ENCODE assay signal across 10 cellular contexts in the genomic region with DNA sequence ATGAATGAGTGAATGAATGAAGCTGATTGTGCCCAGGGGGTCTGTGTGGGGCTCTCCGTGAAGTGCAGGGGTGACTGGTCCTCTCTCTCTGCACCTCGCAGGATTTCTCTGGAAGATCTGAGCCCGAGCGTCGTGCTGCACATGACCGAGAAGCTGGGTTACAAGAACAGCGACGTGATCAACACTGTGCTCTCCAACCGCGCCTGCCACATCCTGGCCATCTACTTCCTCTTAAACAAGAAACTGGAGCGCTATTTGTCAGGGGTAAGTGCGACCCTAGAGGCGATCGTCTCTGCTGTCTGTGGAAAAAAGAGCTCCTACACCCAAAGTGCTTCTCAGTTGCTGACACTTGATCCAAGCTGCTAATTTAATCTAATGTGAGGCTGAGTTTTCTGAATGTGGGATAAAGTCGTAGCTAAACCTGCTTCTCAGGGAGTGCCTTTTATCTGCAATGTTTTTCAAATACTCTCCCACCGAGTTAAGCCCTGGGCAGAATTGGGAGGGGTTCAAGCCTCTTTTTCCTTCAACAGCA.
DNase-seq lines count a peak whose midpoint lies in the region; ATAC-seq and TF ChIP-seq lines count a peak whose summit lies in the region.
"Had no signal": no experiment of that assay in that cellular context is flagged by ENCODE, and none has a peak within 500 bp of the region (broad histone marks: within the 10 kb centered on the region; RNA-seq: fewer than 3 reads in every experiment).

No MANE protein-coding gene starts in this region.

- H3K4me1 Mint-ChIP-seq in activated T-cell treated with anti-CD3 and anti-CD28 coated beads, Interleukin-2, amount 50 U/mL, for 72 hours (ENCODE audit: low read depth) = peaks cover 6% of the 10 kb centered on the region

- peak; percentile 62 to 90 for ATAC-seq in activated T-cell treated with anti-CD3 and anti-CD28 coated beads, Interleukin-2, amount 50 U/mL, for 72 hours (replicated peaks in 1 of 2)
- ATAC-seq in HG02840 (IDR thresholded peaks at IDR 0.05; ENCODE audit: low FRiP score, unreplicated experiment) = no peak

- H3K27me3 ChIP-seq in NT2/D1 (ENCODE audit: insufficient read depth, insufficient read length) = no peaks in the 10 kb centered on the region

- no peak for TF ChIP-seq CTCF in GM12865 (IDR thresholded peaks at IDR 0.05; ENCODE audit: insufficient read depth, low read depth, low read length, missing control alignments)

- H3K4me3 ChIP-seq in GM12865 (ENCODE audit: low read depth, low read length) = no peak overlapping the region
- H3K4me3 ChIP-seq in NT2/D1 (ENCODE audit: insufficient read length, low read depth) = no peak overlapping the region

- no peak overlapping the region for H3K9ac ChIP-seq in NT2/D1 (ENCODE audit: insufficient read length, low read depth)

- H3K9me3 ChIP-seq in NT2/D1 (ENCODE audit: insufficient read depth, low read length) = no peaks in the 10 kb centered on the region

- peak overlapping the region; percentile 31 for H3K27ac Mint-ChIP-seq in activated T-cell treated with anti-CD3 and anti-CD28 coated beads, Interleukin-2, amount 50 U/mL, for 72 hours

- H3K36me3 Mint-ChIP-seq in activated T-cell treated with anti-CD3 and anti-CD28 coated beads, Interleukin-2, amount 50 U/mL, for 72 hours (ENCODE audit: insufficient read depth in 2 of 2) = peaks cover 0 to 8% of the 10 kb centered on the region in 2 donors

- peaks cover 56% of the 10 kb centered on the region for H3K36me3 ChIP-seq in NT2/D1 (ENCODE audit: insufficient read depth, insufficient read length, low read length)

- peaks cover 6% of the 10 kb centered on the region for H3K4me1 ChIP-seq in NT2/D1 (ENCODE audit: insufficient read depth, insufficient read length)

- peaks cover 0 to 3% of the 10 kb centered on the region in 2 donors for H3K9me3 Mint-ChIP-seq in activated T-cell treated with anti-CD3 and anti-CD28 coated beads, Interleukin-2, amount 50 U/mL, for 72 hours

- DNase-seq in GM12865 (ENCODE audit: low read depth) (peak; percentile 23), NT2/D1 (ENCODE audit: low read depth, low spot score) (peak; percentile 28), pons (ENCODE audit: low spot score) (peak; percentile 65), GM19240 (ENCODE audit: insufficient read length, low spot score) (no peak), GOT3 (lab: John Stamatoyannopoulos, UW) (no peak), NCI-H1417 treated with DMSO at 0.1 percent for 48 hours (lab: John Stamatoyannopoulos, UW) (no peak)
- DNase-seq in activated T-cell treated with anti-CD3 and anti-CD28 coated beads, Interleukin-2, amount 50 U/mL, for 72 hours = peak; percentile 24 to 49
- DNase-seq: NCI-H1436; NK-92 treated with Interleukin-12 subunit alpha and Interleukin-12 subunit beta, amount 100 ng/mL, for 24 hours had no signal

- H3K27me3 Mint-ChIP-seq in activated T-cell treated with anti-CD3 and anti-CD28 coated beads, Interleukin-2, amount 50 U/mL, for 72 hours (ENCODE audit: low read depth) = peaks cover 31% of the 10 kb centered on the region

- peak overlapping the region in 1 of 2 donors; percentile 54 for H3K4me3 Mint-ChIP-seq in activated T-cell treated with anti-CD3 and anti-CD28 coated beads, Interleukin-2, amount 50 U/mL, for 72 hours

Comparison
In these comparisons a context has a peak if more than half of its experiments do, and no peak if none do; other contexts are left out.
1. DNase-seq: peak in GM12865 (single experiment), NT2/D1 (single experiment), activated T-cell treated with anti-CD3 and anti-CD28 coated beads, Interleukin-2, amount 50 U/mL, for 72 hours (2 of 2) and pons (single experiment); none in GM19240 (single experiment), GOT3 (single experiment) and NCI-H1417 treated with DMSO at 0.1 percent for 48 hours (single experiment).